ENCODE assay signal across 10 cellular contexts in genomic region chr6:144266091-144266649, GRCh38. TPM values are rescaled to one million over a fixed set of nuclear protein-coding genes. Genes with fewer than 3 reads are reported as not detected.
DNase-seq lines count a peak whose midpoint lies in the region; ATAC-seq and TF ChIP-seq lines count a peak whose summit lies in the region.
"Had no signal": no experiment of that assay in that cellular context is flagged by ENCODE, and none has a peak within 500 bp of the region (broad histone marks: within the 10 kb centered on the region; RNA-seq: fewer than 3 reads in every experiment).

No MANE protein-coding gene starts in this region.

- H3K9ac ChIP-seq in ES-I3 (ENCODE audit: low read depth, low read length), result peak overlapping the region; percentile 14; the same call in 1 of the 2 replicates
- H3K9ac ChIP-seq: KMS-11 had no signal

- peak overlapping the region; percentile 25 to 91 (median 72) for H3K27ac ChIP-seq in heart right ventricle
- H3K27ac ChIP-seq: KMS-11 had no signal

- H3K27me3 ChIP-seq in heart right ventricle, result no peaks in the 10 kb centered on the region

- TF ChIP-seq CTCF in heart right ventricle (IDR thresholded peaks at IDR 0.05), result no peak

- ATAC-seq in heart right ventricle (peak; percentile 75 to 99 (median 93)), HG02973 (IDR thresholded peaks at IDR 0.05; ENCODE audit: unreplicated experiment) (no peak)

- H3K36me3 ChIP-seq in ES-I3 (ENCODE audit: insufficient read depth, low read length) (no peaks in the 10 kb centered on the region), heart right ventricle (no peaks in the 10 kb centered on the region)

- WGBS in heart right ventricle, 2 donors, result 10 to 14% methylated on average over 6 of the region's 6 CpGs

- intact Hi-C loops in heart right ventricle (cut with DNase I), result loop anchor here in 3 of 10 donors (1.0 to 5.0 kb wide), 4 partner anchors 18 to 50 kb away; partner anchors contain the start of gene UTRN (in 1 of the 3)

- H3K9me3 ChIP-seq in ES-I3 (ENCODE audit: control insufficient read depth, insufficient read depth, low read length) (peaks cover 10% of the 10 kb centered on the region), heart right ventricle (peaks cover 0 to 16% (median 0%) of the 10 kb centered on the region in 11 donors)

- H3K4me1 ChIP-seq in ES-I3 (ENCODE audit: insufficient read depth, low read length) (peaks cover 22% of the 10 kb centered on the region), heart right ventricle (peaks cover 7 to 35% (median 26%) of the 10 kb centered on the region in 9 donors)

- DNase-seq in T1000 (lab: John Stamatoyannopoulos, UW) (peak; percentile 75), heart right ventricle (peak; percentile 46 to 72), retina (peak; percentile 22), COLO829 (ENCODE audit: low spot score) (no peak), COLO668 (lab: John Stamatoyannopoulos, UW; ENCODE audit: unreplicated experiment) (no peak)
- no peak for DNase-seq in activated T-cell treated with anti-CD3 and anti-CD28 coated beads, Interleukin-2, amount 50 U/mL, for 48 hours
- DNase-seq: activated T-cell treated with anti-CD3 and anti-CD28 coated beads for 4 hours had no signal

- peak overlapping the region in 6 of 10 donors; percentile 5 to 27 (median 15) for H3K4me3 ChIP-seq in heart right ventricle

RNA-seq across cellular contexts. Expression of gene UTRN, which starts 19.0 kb away (rescaled TPM):
- 100 to 1,000 TPM in 2 of 10 donors, 10 to 100 TPM in 8; 54.4 to 109 (median 85.5) TPM for total RNA-seq in heart right ventricle
- 10 to 100 TPM; 11.4 to 23.2 TPM for polyA plus RNA-seq in heart right ventricle

Comparison
In these comparisons a context has a peak if more than half of its experiments do, and no peak if none do; other contexts are left out.
1. DNase-seq: peak in T1000 (single experiment), heart right ventricle (2 of 2) and retina (single experiment); none in COLO829 (single experiment), COLO668 (single experiment) and activated T-cell treated with anti-CD3 and anti-CD28 coated beads, Interleukin-2, amount 50 U/mL, for 48 hours (0 of 2).